In genomic region chr7:133746305-133746704, GRCh38 we compare ENCODE assay signal across 16 cellular contexts.
"Had no signal": no experiment of that assay in that cellular context is flagged by ENCODE, and none has a peak within 500 bp of the region (broad histone marks: within the 10 kb centered on the region; RNA-seq: fewer than 3 reads in every experiment).

No MANE protein-coding gene starts in this region.

- H3K4me1 ChIP-seq: ascending aorta, tibial artery, uterus had no signal

- H3K36me3 ChIP-seq: ascending aorta, ovary, tibial artery, uterus had no signal

- H3K9me3 ChIP-seq: ascending aorta, ovary, tibial artery, uterus had no signal

- H3K27ac Mint-ChIP-seq: activated CD4-positive, alpha-beta T cell treated with anti-CD3 and anti-CD28 coated beads, Interleukin-2, amount 10 ng/mL, durations not matched to agents 7 days and 5 days; activated CD8-positive, alpha-beta T cell treated with anti-CD3 and anti-CD28 coated beads, Interleukin-2, amount 10 ng/mL, durations not matched to agents 7 days and 5 days; activated naive CD4-positive, alpha-beta T cell treated with anti-CD3 and anti-CD28 coated beads, Interleukin-2, amount 10 ng/mL, durations not matched to agents 7 days and 5 days; activated T-cell treated with anti-CD3 and anti-CD28 coated beads, Interleukin-2, amount 50 U/mL, for 24 hours; naive thymus-derived CD8-positive, alpha-beta T cell had no signal

- H3K27ac ChIP-seq: ascending aorta, ovary, tibial artery, uterus had no signal

- H3K27me3 Mint-ChIP-seq: activated CD4-positive, alpha-beta T cell treated with anti-CD3 and anti-CD28 coated beads, Interleukin-2, amount 10 ng/mL, durations not matched to agents 7 days and 5 days; activated naive CD4-positive, alpha-beta T cell treated with anti-CD3 and anti-CD28 coated beads, Interleukin-2, amount 10 ng/mL, durations not matched to agents 7 days and 5 days; activated T-cell treated with anti-CD3 and anti-CD28 coated beads, Interleukin-2, amount 50 U/mL, for 24 hours; naive thymus-derived CD8-positive, alpha-beta T cell had no signal

- H3K4me3 Mint-ChIP-seq: activated CD4-positive, alpha-beta T cell treated with anti-CD3 and anti-CD28 coated beads, Interleukin-2, amount 10 ng/mL, durations not matched to agents 7 days and 5 days; activated CD8-positive, alpha-beta T cell treated with anti-CD3 and anti-CD28 coated beads, Interleukin-2, amount 10 ng/mL, durations not matched to agents 7 days and 5 days; activated naive CD4-positive, alpha-beta T cell treated with anti-CD3 and anti-CD28 coated beads, Interleukin-2, amount 10 ng/mL, durations not matched to agents 7 days and 5 days; activated T-cell treated with anti-CD3 and anti-CD28 coated beads, Interleukin-2, amount 50 U/mL, for 24 hours; naive thymus-derived CD8-positive, alpha-beta T cell had no signal

- H3K4me3 ChIP-seq: ascending aorta, ovary, tibial artery, uterus had no signal

- H3K9me3 Mint-ChIP-seq: activated CD4-positive, alpha-beta T cell treated with anti-CD3 and anti-CD28 coated beads, Interleukin-2, amount 10 ng/mL, durations not matched to agents 7 days and 5 days; activated naive CD4-positive, alpha-beta T cell treated with anti-CD3 and anti-CD28 coated beads, Interleukin-2, amount 10 ng/mL, durations not matched to agents 7 days and 5 days; activated T-cell treated with anti-CD3 and anti-CD28 coated beads, Interleukin-2, amount 50 U/mL, for 24 hours; naive thymus-derived CD8-positive, alpha-beta T cell had no signal

- ATAC-seq: activated CD8-positive, alpha-beta T cell treated with anti-CD3 and anti-CD28 coated beads, Interleukin-2, amount 10 ng/mL, durations not matched to agents 7 days and 5 days; left cardiac atrium; naive thymus-derived CD8-positive, alpha-beta T cell; SK-N-SH treated with all-trans-retinoic acid at 6 μM for 48 hours had no signal

- DNase-seq: activated CD4-positive, alpha-beta T cell treated with anti-CD3 and anti-CD28 coated beads, Interleukin-2, amount 10 ng/mL, durations not matched to agents 7 days and 5 days; activated CD8-positive, alpha-beta T cell treated with anti-CD3 and anti-CD28 coated beads, Interleukin-2, amount 10 ng/mL, durations not matched to agents 7 days and 5 days; activated naive CD4-positive, alpha-beta T cell treated with anti-CD3 and anti-CD28 coated beads, Interleukin-2, amount 10 ng/mL, durations not matched to agents 7 days and 5 days; activated T-cell treated with anti-CD3 and anti-CD28 coated beads, Interleukin-2, amount 50 U/mL, for 24 hours; effector CD4-positive, alpha-beta T cell; foreskin melanocyte; left cardiac atrium; naive thymus-derived CD8-positive, alpha-beta T cell; ovary; stimulated activated naive CD4-positive, alpha-beta T cell treated with Interleukin-2 at 50 U/mL for 16 hours; T-helper 1 cell; T1000; tibial artery; uterus had no signal

- H3K4me1 Mint-ChIP-seq: activated CD4-positive, alpha-beta T cell treated with anti-CD3 and anti-CD28 coated beads, Interleukin-2, amount 10 ng/mL, durations not matched to agents 7 days and 5 days; activated naive CD4-positive, alpha-beta T cell treated with anti-CD3 and anti-CD28 coated beads, Interleukin-2, amount 10 ng/mL, durations not matched to agents 7 days and 5 days; naive thymus-derived CD8-positive, alpha-beta T cell had no signal

- H3K27me3 ChIP-seq: ascending aorta, ovary, tibial artery, uterus had no signal

- H3K36me3 Mint-ChIP-seq: activated naive CD4-positive, alpha-beta T cell treated with anti-CD3 and anti-CD28 coated beads, Interleukin-2, amount 10 ng/mL, durations not matched to agents 7 days and 5 days; naive thymus-derived CD8-positive, alpha-beta T cell had no signal
